In genomic region chr16:29806641-29807425, GRCh38 we compare ENCODE assay signal across 9 cellular contexts. TPM values are rescaled to one million over a fixed set of nuclear protein-coding genes. Genes with fewer than 3 reads are reported as not detected.
DNase-seq lines count a peak whose midpoint lies in the region; ATAC-seq and TF ChIP-seq lines count a peak whose summit lies in the region.
"Had no signal": no experiment of that assay in that cellular context is flagged by ENCODE, and none has a peak within 500 bp of the region (broad histone marks: within the 10 kb centered on the region; RNA-seq: fewer than 3 reads in every experiment).

No MANE protein-coding gene starts in this region.

- no peak overlapping the region for H3K27ac Mint-ChIP-seq in MCF 10A (ENCODE audit: low read depth, unreplicated experiment)

- TF ChIP-seq POLR2A in GM10847 (IDR thresholded peaks at IDR 0.05; ENCODE audit: extremely low read depth, insufficient read length): peak; percentile 14

- H3K27me3 Mint-ChIP-seq in MCF 10A (ENCODE audit: insufficient read depth, unreplicated experiment): no peaks in the 10 kb centered on the region

- no peak for ATAC-seq in left lobe of liver
- ATAC-seq in GM21423 (IDR thresholded peaks at IDR 0.05; ENCODE audit: unreplicated experiment): no peak
- ATAC-seq in HG02973 (IDR thresholded peaks at IDR 0.05; ENCODE audit: unreplicated experiment): no peak

- peaks cover 51% of the 10 kb centered on the region for H3F3A ChIP-seq in SU-DHL-6 (ENCODE audit: insufficient read depth)

- peaks cover 8% of the 10 kb centered on the region for H4K20me1 ChIP-seq in SU-DHL-6 (ENCODE audit: low read depth, low read length)

- peaks cover 37% of the 10 kb centered on the region for H3K4me1 Mint-ChIP-seq in MCF 10A (ENCODE audit: insufficient read depth, unreplicated experiment)

- H2AFZ ChIP-seq in SU-DHL-6 (ENCODE audit: low read depth, low read length, severe bottlenecking): no peak overlapping the region

- peak overlapping the region; percentile 74 for H3K9ac ChIP-seq in SU-DHL-6 (ENCODE audit: low read length)

- peak overlapping the region; percentile 62 for H3K4me2 ChIP-seq in SU-DHL-6 (ENCODE audit: low read depth, low read length, poor library complexity, severe bottlenecking)

- CTCF ChIA-PET in MCF 10A (lab: Yijun Ruan, JAX): interaction anchor here (0.6 to 3.3 kb wide), 8 partner anchors 8 to 117 kb away, joined by 3 to 50 read pairs (median 3); partner anchors contain the start of genes KIF22, MVP and PAGR1

- peaks cover 12% of the 10 kb centered on the region; the same call in 1 of the 2 replicates for H3K79me2 ChIP-seq in SU-DHL-6 (ENCODE audit: insufficient read depth, low read length)

- peak overlapping the region; percentile 84 for H3K27ac ChIP-seq in SU-DHL-6 (ENCODE audit: low read depth, low read length)

- H3K9me3 ChIP-seq in SU-DHL-6 (ENCODE audit: insufficient read depth, low read length): no peaks in the 10 kb centered on the region

- no peak for DNase-seq in LNCaP clone FGC (ENCODE audit: low read depth)
- peak; percentile 66 for DNase-seq in MCF 10A (ENCODE audit: unreplicated experiment)
- peak; percentile 69 for DNase-seq in left lobe of liver (ENCODE audit: low spot score)
- peak in 5 of 6 experiments; percentile 36 to 51 (median 48) for DNase-seq in stimulated activated naive CD4-positive, alpha-beta T cell (lab: John Stamatoyannopoulos, UW)

- H3K36me3 Mint-ChIP-seq in MCF 10A (ENCODE audit: insufficient read depth, unreplicated experiment): peaks cover 50% of the 10 kb centered on the region

- H3K9me3 Mint-ChIP-seq in MCF 10A (ENCODE audit: unreplicated experiment): no peaks in the 10 kb centered on the region

- intact Hi-C loops in MCF 10A (cut with micrococcal nuclease): loop anchor here (5.0 kb wide), 1 partner anchor 215 kb away; the partner anchor contains the start of gene C16orf92

- no peaks in the 10 kb centered on the region for H3K27me3 ChIP-seq in SU-DHL-6 (ENCODE audit: low read length)

- H3K4me3 ChIP-seq in LNCaP clone FGC (ENCODE audit: low read depth, low read length): peak overlapping the region; percentile 91
- peak overlapping the region; percentile 62 for H3K4me3 ChIP-seq in SU-DHL-6 (ENCODE audit: insufficient read depth, low read length, poor library complexity, severe bottlenecking)

- no peak for TF ChIP-seq CTCF in LNCaP clone FGC (IDR thresholded peaks at IDR 0.05; ENCODE audit: control insufficient read depth, extremely low read depth, insufficient read depth)
- no peak for TF ChIP-seq CTCF in SU-DHL-6 (IDR thresholded peaks at IDR 0.05; ENCODE audit: insufficient read depth, low read length, poor library complexity, severe bottlenecking)
- TF ChIP-seq CTCF in MCF 10A (IDR thresholded peaks at IDR 0.05; ENCODE audit: unreplicated experiment): no peak

- no TSS peak for BruUV-seq in MCF 10A (replicated peaks; lab: Mats Ljungman, UMichigan)

- H3K4me3 Mint-ChIP-seq in MCF 10A (ENCODE audit: unreplicated experiment): peak overlapping the region; percentile 81

- peaks cover 15% of the 10 kb centered on the region for H3K36me3 ChIP-seq in SU-DHL-6 (ENCODE audit: low read length)

- no peaks in the 10 kb centered on the region for H3K9me2 ChIP-seq in SU-DHL-6 (replicated peaks; ENCODE audit: insufficient read depth, low read length)

- POLR2A ChIA-PET in MCF 10A (lab: Yijun Ruan, JAX): interaction anchor here (0.5 to 3.7 kb wide), 13 partner anchors 12 to 852 kb away, joined by 3 to 120 read pairs (median 6); partner anchors contain the start of genes ALDOA, CDIPT, FBRS and KIF22

RNA-seq across cellular contexts. Expression of gene MAZ, which starts 0.5 kb away (rescaled TPM):
- total RNA-seq in MCF 10A (2022) (185 and 194 TPM in 2 replicates), left lobe of liver (101 TPM)

RNA-seq across cellular contexts. Expression of gene PRRT2, which starts 5.2 kb away (rescaled TPM):
- 0.42 and 0.96 TPM in 2 replicates for total RNA-seq in MCF 10A (2022)
- 0.33 TPM for total RNA-seq in left lobe of liver
- total RNA-seq: dermis microvascular lymphatic vessel endothelial cell had no signal

RNA-seq across cellular contexts. Expression of gene PAGR1, which starts 9.1 kb away (rescaled TPM):
- total RNA-seq in MCF 10A (2022) (21.3 and 25.0 TPM in 2 replicates), left lobe of liver (11.9 TPM)

RNA-seq across cellular contexts. Expression of gene MVP, which starts 13.4 kb away (rescaled TPM):
- total RNA-seq in MCF 10A (2022) (56.5 and 71.9 TPM in 2 replicates), left lobe of liver (44.4 TPM)

RNA-seq across cellular contexts. Expression of gene KIF22, which starts 16.3 kb away (rescaled TPM):
- total RNA-seq in MCF 10A (2022) (36.3 and 53.8 TPM in 2 replicates), left lobe of liver (27.2 TPM)
